ENCODE assay signal across 7 cellular contexts in genomic region chr20:34301587-34302311, GRCh38. TPM values are rescaled to one million over a fixed set of nuclear protein-coding genes. Genes with fewer than 3 reads are reported as not detected.
DNase-seq lines count a peak whose midpoint lies in the region; ATAC-seq and TF ChIP-seq lines count a peak whose summit lies in the region.

No MANE protein-coding gene starts in this region.

- H3K36me3 Mint-ChIP-seq in H9 (ENCODE audit: insufficient read depth in 1 of 3, low read depth in 3 of 3) (peaks cover 15 to 20% (median 16%) of the 10 kb centered on the region in 3 experiments), T-helper 17 cell (ENCODE audit: low read depth) (no peaks in the 10 kb centered on the region)

- H3K4ac ChIP-seq in H9 (ENCODE audit: low read depth, low read length), result no peak overlapping the region

- WGBS in H9 (ENCODE audit: extremely low coverage, insufficient read length, low lambda C conversion rate), result no CpG with 5 or more reads among the region's 17 CpGs
- WGBS in smooth muscle cell (ENCODE audit: low lambda C conversion rate), result 91% methylated on average over 17 of the region's 17 CpGs

- H3K4me2 ChIP-seq in H9 (ENCODE audit: insufficient read depth, insufficient read length, low read length) (peak overlapping the region; percentile 61), smooth muscle cell (peak overlapping the region; percentile 99)

- H3K23ac ChIP-seq in H9 (ENCODE audit: insufficient read length, low read depth, low read length), result no peak overlapping the region

- no peak overlapping the region for H2BK120ac ChIP-seq in H9 (ENCODE audit: low read depth, low read length, poor library complexity, severe bottlenecking)

- no peaks in the 10 kb centered on the region; a peak in 1 of 5 replicates for H3K9me3 Mint-ChIP-seq in H9

- peak overlapping the region in 1 of 2 experiments; percentile 96; a peak in 3 of 5 replicates for H3K4me3 Mint-ChIP-seq in H9
- peak overlapping the region; percentile 91 for H3K4me3 Mint-ChIP-seq in T-helper 17 cell

- H3K27me3 Mint-ChIP-seq in H9 (ENCODE audit: low read depth) (no peaks in the 10 kb centered on the region), T-helper 17 cell (no peaks in the 10 kb centered on the region)

- H3K4me1 ChIP-seq in H9 (ENCODE audit: insufficient read depth, low read length) (no peaks in the 10 kb centered on the region), smooth muscle cell (ENCODE audit: low read depth) (peaks cover 14% of the 10 kb centered on the region)

- H3K36me3 ChIP-seq in smooth muscle cell (ENCODE audit: low read depth), result no peaks in the 10 kb centered on the region

- H3K18ac ChIP-seq in H9 (ENCODE audit: insufficient read length, low read depth, low read length), result no peak overlapping the region

- H3T11ph ChIP-seq in H9 (ENCODE audit: low read length), result no peak overlapping the region

- H2BK12ac ChIP-seq in H9 (ENCODE audit: insufficient read length, low read depth, low read length), result no peak overlapping the region

- peaks cover 8% of the 10 kb centered on the region for H3F3A ChIP-seq in smooth muscle cell (ENCODE audit: low read depth)

- peaks cover 4% of the 10 kb centered on the region for H3K79me1 ChIP-seq in H9 (ENCODE audit: insufficient read depth, low read depth, low read length, poor library complexity, severe bottlenecking)

- DNase-seq in H9 (no peak), T-helper 17 cell (no peak), fibroblast of the aortic adventitia (ENCODE audit: low read depth) (no peak), smooth muscle cell (lab: John Stamatoyannopoulos, UW; ENCODE audit: unreplicated experiment) (no peak), substantia nigra (lab: John Stamatoyannopoulos, UW) (no peak), NCI-H1092 treated with DMSO at 0.1 percent for 48 hours (lab: John Stamatoyannopoulos, UW) (no peak)
- no peak for DNase-seq in NK-92 treated with Interleukin-12 subunit alpha and Interleukin-12 subunit beta, amount 100 ng/mL, for 24 hours (lab: John Stamatoyannopoulos, UW)

- H2BK15ac ChIP-seq in H9 (ENCODE audit: low read depth, low read length), result no peak overlapping the region

- H4K20me1 ChIP-seq in H9 (ENCODE audit: control insufficient read depth, insufficient read depth, insufficient read length) (no peaks in the 10 kb centered on the region), smooth muscle cell (ENCODE audit: low read depth) (peaks cover 18% of the 10 kb centered on the region)

- peaks cover 33% of the 10 kb centered on the region; the same call in 1 of the 2 replicates for H3K79me2 ChIP-seq in H9 (ENCODE audit: insufficient read depth, low read length)
- peaks cover 50% of the 10 kb centered on the region for H3K79me2 ChIP-seq in smooth muscle cell (ENCODE audit: low read depth)

- H3K4me1 Mint-ChIP-seq in H9 (peaks cover 3 to 7% of the 10 kb centered on the region in 2 experiments; a peak in 3 of 4 replicates), T-helper 17 cell (peaks cover 7% of the 10 kb centered on the region)

- no peak overlapping the region for H3K56ac ChIP-seq in H9 (ENCODE audit: insufficient read length, low read depth, low read length)

- no peak overlapping the region for H4K91ac ChIP-seq in H9 (ENCODE audit: insufficient read length, low read depth, low read length)

- H3K9ac ChIP-seq in H9 (ENCODE audit: extremely low read depth, insufficient read length, low read length) (peak overlapping the region; percentile 70), smooth muscle cell (ENCODE audit: low read depth) (peak overlapping the region; percentile 90)

- H3K27ac Mint-ChIP-seq in H9 (peak overlapping the region in 1 of 3 experiments; percentile 94; a peak in 3 of 7 replicates), T-helper 17 cell (peak overlapping the region; percentile 93)

- no peak overlapping the region for H2AFZ ChIP-seq in H9 (ENCODE audit: low read length)
- peak overlapping the region; percentile 98 for H2AFZ ChIP-seq in smooth muscle cell (ENCODE audit: low read depth)

- no peak overlapping the region for H4K5ac ChIP-seq in H9 (ENCODE audit: insufficient read length, low read depth, low read length)

- H2AK5ac ChIP-seq in H9 (ENCODE audit: insufficient read length, low read length), result no peak overlapping the region

- TF ChIP-seq CTCF in H9 (conservative IDR thresholded peaks at IDR 0.05) (no peak), fibroblast of the aortic adventitia (IDR thresholded peaks at IDR 0.05; ENCODE audit: insufficient read depth, low read length) (no peak), smooth muscle cell (IDR thresholded peaks at IDR 0.05; ENCODE audit: borderline replicate concordance, insufficient read depth, poor library complexity, severe bottlenecking) (no peak)

- H3K9me3 ChIP-seq in H9 (ENCODE audit: control insufficient read depth, low read depth, low read length) (no peaks in the 10 kb centered on the region), T-helper 17 cell (ENCODE audit: control insufficient read depth, low read length, poor library complexity, severe bottlenecking) (no peaks in the 10 kb centered on the region), smooth muscle cell (replicated peaks; ENCODE audit: low read depth) (no peaks in the 10 kb centered on the region)

- H3K27me3 ChIP-seq in H9 (ENCODE audit: insufficient read depth, low read length), result no peaks in the 10 kb centered on the region
- H3K27me3 ChIP-seq in smooth muscle cell (ENCODE audit: low read depth), result no peaks in the 10 kb centered on the region

- peaks cover 5% of the 10 kb centered on the region for H3K23me2 ChIP-seq in H9 (ENCODE audit: insufficient read length, low read depth, low read length, poor library complexity, severe bottlenecking)

- no peak overlapping the region for H4K8ac ChIP-seq in H9 (replicated peaks; ENCODE audit: insufficient read length, low read depth, low read length)

- H2BK5ac ChIP-seq in H9 (ENCODE audit: insufficient read length, low read length), result no peak overlapping the region

- H2BK20ac ChIP-seq in H9 (ENCODE audit: low read depth, low read length, poor library complexity, severe bottlenecking), result no peak overlapping the region

- H3K14ac ChIP-seq in H9 (ENCODE audit: insufficient read depth, low read length), result no peak overlapping the region

- H3K4me3 ChIP-seq in fibroblast of the aortic adventitia (ENCODE audit: low read depth, low read length), result peak overlapping the region; percentile 83
- H3K4me3 ChIP-seq in smooth muscle cell, result peak overlapping the region; percentile 92

- H3K27ac ChIP-seq in H9 (ENCODE audit: insufficient read length, low read depth, low read length), result no peak overlapping the region
- H3K27ac ChIP-seq in smooth muscle cell (ENCODE audit: low read depth), result peak overlapping the region; percentile 88
- no peak overlapping the region for H3K27ac ChIP-seq in substantia nigra (ENCODE audit: low read depth, low read length, poor library complexity, severe bottlenecking)

- ATAC-seq in T-helper 17 cell, result no peak

RNA-seq across cellular contexts. Expression of gene AHCY, which starts 1.4 kb away (rescaled TPM):
- total RNA-seq in H9 (2021) (461 and 473 TPM in 2 replicates), T-helper 17 cell (10 to 100 TPM; 15.9 to 16.6 TPM), fibroblast of the aortic adventitia (ENCODE audit: low replicate concordance) (29.3 and 88.3 TPM in 2 replicates), smooth muscle cell (58.3 and 73.8 TPM in 2 replicates)
- 36.2 and 39.4 TPM in 2 replicates for polyA plus RNA-seq in smooth muscle cell
